In genomic region chr10:99234739-99235468, GRCh38 we compare ENCODE assay signal across 9 cellular contexts. TPM values are rescaled to one million over a fixed set of nuclear protein-coding genes. Genes with fewer than 3 reads are reported as not detected.
DNase-seq lines count a peak whose midpoint lies in the region; ATAC-seq, FAIRE-seq and TF ChIP-seq lines count a peak whose summit lies in the region.
"Had no signal": no experiment of that assay in that cellular context is flagged by ENCODE, and none has a peak within 500 bp of the region (broad histone marks: within the 10 kb centered on the region; RNA-seq: fewer than 3 reads in every experiment).

No MANE protein-coding gene starts in this region.

- H3K36me3 Mint-ChIP-seq in activated naive CD4-positive, alpha-beta T cell treated with anti-CD3 and anti-CD28 coated beads for 36 hours (ENCODE audit: low read depth) = no peaks in the 10 kb centered on the region
- H3K36me3 Mint-ChIP-seq in type B pancreatic cell = peaks cover 4% of the 10 kb centered on the region

- peaks cover 64% of the 10 kb centered on the region for H3K27me3 Mint-ChIP-seq in activated naive CD4-positive, alpha-beta T cell treated with anti-CD3 and anti-CD28 coated beads for 36 hours (ENCODE audit: low read depth)
- peaks cover 89% of the 10 kb centered on the region for H3K27me3 Mint-ChIP-seq in type B pancreatic cell

- H3K4me3 Mint-ChIP-seq in activated naive CD4-positive, alpha-beta T cell treated with anti-CD3 and anti-CD28 coated beads for 36 hours = peak overlapping the region; percentile 65
- H3K4me3 Mint-ChIP-seq in type B pancreatic cell = peak overlapping the region; percentile 82

- peaks cover 0 to 12% of the 10 kb centered on the region in 2 experiments; a peak in 2 of 5 replicates for H3K4me1 ChIP-seq in K562 (replicated peaks in 1 of 2; ENCODE audit: control insufficient read depth in 2 of 2, insufficient read depth in 2 of 2, low read length in 2 of 2)
- peaks cover 39% of the 10 kb centered on the region for H3K4me1 ChIP-seq in lower lobe of right lung

- H3K9ac ChIP-seq in K562 (ENCODE audit: insufficient read depth in 1 of 2, low read depth in 2 of 2, low read length in 2 of 2) = no peak overlapping the region

- intact Hi-C loops in activated naive CD4-positive, alpha-beta T cell treated with anti-CD3 and anti-CD28 coated beads for 36 hours (cut with micrococcal nuclease) = no loop called here
- intact Hi-C loops in K562 (cut with micrococcal nuclease) = no loop called here
- intact Hi-C loops in lower lobe of right lung (cut with DNase I) = no loop called here

- POLR2A ChIA-PET in K562 (lab: Yijun Ruan, JAX) = no interaction called here

- no peak for TF ChIP-seq EP300 in K562 (IDR thresholded peaks at IDR 0.05; ENCODE audit: low read length)

- ATAC-seq in K562 (no peak), lower lobe of right lung (no peak), HG03457 (IDR thresholded peaks at IDR 0.05; ENCODE audit: unreplicated experiment) (no peak)

- no peak for TF ChIP-seq POLR2A in K562 (conservative IDR thresholded peaks at IDR 0.05)

- in situ Hi-C loops in K562 (cut with MboI) = no loop called here

- H3K79me2 ChIP-seq in K562 (ENCODE audit: control insufficient read depth, insufficient read depth, low read length) = no peaks in the 10 kb centered on the region

- H4K20me1 ChIP-seq in K562 (replicated peaks; ENCODE audit: control insufficient read depth, insufficient read depth, low read length) = no peaks in the 10 kb centered on the region

- H3K27me3 ChIP-seq in K562 (ENCODE audit: control insufficient read depth in 2 of 2, insufficient read depth in 2 of 2, low read length in 2 of 2) (peaks cover 14 to 45% of the 10 kb centered on the region in 2 experiments; a peak in 3 of 5 replicates), lower lobe of right lung (ENCODE audit: low read depth) (peaks cover 83% of the 10 kb centered on the region)

- BruUV-seq in K562 (replicated peaks; lab: Mats Ljungman, UMichigan) = no TSS peak

- H3K36me3 ChIP-seq in K562 (ENCODE audit: control insufficient read depth, insufficient read depth, low read length) = no peaks in the 10 kb centered on the region
- no peaks in the 10 kb centered on the region for H3K36me3 ChIP-seq in lower lobe of right lung

- no peaks in the 10 kb centered on the region for H3K9me3 Mint-ChIP-seq in activated naive CD4-positive, alpha-beta T cell treated with anti-CD3 and anti-CD28 coated beads for 36 hours
- no peaks in the 10 kb centered on the region for H3K9me3 Mint-ChIP-seq in type B pancreatic cell

- TF ChIP-seq RAD21 in K562 (CRISPR knock-in tag; conservative IDR thresholded peaks at IDR 0.05 in 1 of 2, IDR thresholded peaks at IDR 0.05 in 1 of 2) = no peak

- H3K9me3 ChIP-seq in K562 (replicated peaks; ENCODE audit: control insufficient read depth, insufficient read depth, low read depth, low read length) (no peaks in the 10 kb centered on the region), lower lobe of right lung (no peaks in the 10 kb centered on the region)

- DNase-seq in activated naive CD4-positive, alpha-beta T cell treated with anti-CD3 and anti-CD28 coated beads for 36 hours = no peak
- no peak for DNase-seq in activated naive CD4-positive, alpha-beta T cell treated with Interleukin-2 at 50 U/mL for 16 hours
- DNase-seq in K562 (ENCODE audit: extremely low read depth in 1 of 4, low spot score in 3 of 4) (no peak), lower lobe of right lung (no peak), type B pancreatic cell (ENCODE audit: extremely low spot score, unreplicated experiment) (no peak), NCI-H187 (lab: John Stamatoyannopoulos, UW) (no peak), cerebellar nuclear complex (lab: John Stamatoyannopoulos, UW) (no peak)

- TF ChIP-seq CTCF in K562 (IDR thresholded peaks at IDR 0.05 in 2 of 3, conservative IDR thresholded peaks at IDR 0.05 in 1 of 3; ENCODE audit: insufficient read depth in 2 of 3, low read depth in 1 of 3, low read length in 3 of 3) (no peak), lower lobe of right lung (IDR thresholded peaks at IDR 0.05) (no peak), type B pancreatic cell (conservative IDR thresholded peaks at IDR 0.05) (no peak)

- H3K4me3 ChIP-seq in K562 = no peak overlapping the region
- H3K4me3 ChIP-seq in lower lobe of right lung = peak overlapping the region; percentile 55

- no peak for FAIRE-seq in K562 (lab: Jason Lieb, UNC)
- FAIRE-seq: colon had no signal

- H2AFZ ChIP-seq in K562 (ENCODE audit: low read depth, low read length) = peak overlapping the region; percentile 45; the same call in 1 of the 2 replicates

- H3K4me1 Mint-ChIP-seq in activated naive CD4-positive, alpha-beta T cell treated with anti-CD3 and anti-CD28 coated beads for 36 hours (ENCODE audit: low read depth) = peaks cover 25% of the 10 kb centered on the region
- H3K4me1 Mint-ChIP-seq in type B pancreatic cell (ENCODE audit: unreplicated experiment) = peaks cover 17% of the 10 kb centered on the region

- H3K9me1 ChIP-seq in K562 (ENCODE audit: control insufficient read depth, insufficient read depth, low read length) = no peaks in the 10 kb centered on the region

- CTCF ChIA-PET in activated naive CD4-positive, alpha-beta T cell treated with anti-CD3 and anti-CD28 coated beads for 36 hours (lab: Charles Lee) = interaction anchor here (1.0 to 2.1 kb wide), 2 partner anchors 10 to 12 kb away, joined by 3 to 8 read pairs; no protein-coding TSS in a partner anchor
- CTCF ChIA-PET in K562 (lab: Yijun Ruan, JAX; ENCODE audit: low intra/inter-chr PET ratio) = no interaction called here

- H3K27ac Mint-ChIP-seq in activated naive CD4-positive, alpha-beta T cell treated with anti-CD3 and anti-CD28 coated beads for 36 hours = no peak overlapping the region
- H3K27ac Mint-ChIP-seq in type B pancreatic cell = peak overlapping the region; percentile 10

- no peak overlapping the region for H3K4me2 ChIP-seq in K562 (ENCODE audit: insufficient read depth, low read length)

- under 1% methylated on average over 13 of the region's 17 CpGs for WGBS in K562 (ENCODE audit: insufficient coverage, low coverage, missing lambda C conversion rate)

- no peak overlapping the region for H3K27ac ChIP-seq in K562 (ENCODE audit: extremely low read depth, low read depth, low read length)
- no peak overlapping the region for H3K27ac ChIP-seq in lower lobe of right lung

TF ChIP-seq in K562, 482 proteins besides CTCF, POLR2A, EP300 and RAD21 (continues in another document):
- no peak for TF ChIP-seq CHD4 (IDR thresholded peaks at IDR 0.05; ENCODE audit: insufficient read depth, insufficient replicate concordance, low read depth, low read length, poor library complexity, severe bottlenecking)
- TF ChIP-seq CBX1 (IDR thresholded peaks at IDR 0.05; ENCODE audit: low read depth) = no peak
- no peak for TF ChIP-seq ZNF561 (CRISPR knock-in tag; conservative IDR thresholded peaks at IDR 0.05)
- TF ChIP-seq TFE3 (CRISPR knock-in tag; IDR thresholded peaks at IDR 0.05) = no peak
- no peak for TF ChIP-seq KAT8 (IDR thresholded peaks at IDR 0.05; ENCODE audit: low read depth)
- TF ChIP-seq ZNF77 (CRISPR knock-in tag; IDR thresholded peaks at IDR 0.05) = no peak
- TF ChIP-seq ZZZ3 (IDR thresholded peaks at IDR 0.05) = no peak
- no peak for TF ChIP-seq ZNF175 (CRISPR knock-in tag; IDR thresholded peaks at IDR 0.05; ENCODE audit: low read depth)
- no peak for TF ChIP-seq PHB (CRISPR knock-in tag; IDR thresholded peaks at IDR 0.05)
- no peak for TF ChIP-seq NR1H2 (CRISPR knock-in tag; IDR thresholded peaks at IDR 0.05)
- no peak for TF ChIP-seq TFAM (CRISPR knock-in tag; conservative IDR thresholded peaks at IDR 0.05)
- no peak for TF ChIP-seq ZFX (CRISPR knock-in tag; IDR thresholded peaks at IDR 0.05)

RNA-seq across cellular contexts. Expression of gene HPSE2, which starts 0.7 kb away (rescaled TPM):
- not detected for total RNA-seq in activated naive CD4-positive, alpha-beta T cell treated with anti-CD3 and anti-CD28 coated beads for 36 hours
- 0.19 TPM in 1 of 2 replicates, not detected in the other for total RNA-seq in K562 (2011; cell fraction: chromatin; rRNA removed; ENCODE audit: low replicate concordance)
- not detected in 2 replicates for total RNA-seq in K562 (2011; cell fraction: nucleolus; rRNA removed)
- 0.15 TPM in 1 of 2 replicates, not detected in the other for total RNA-seq in K562 (2011; cell fraction: nucleoplasm; rRNA removed)
- total RNA-seq in K562 (2014; rRNA removed) (0.04 TPM in 1 of 2 replicates, not detected in the other), K562 (2014; rRNA removed; fragmentation: Illumina TruSeq; extraction: Trizol) (0.03 and 0.04 TPM in 2 replicates), K562 (2015; rRNA removed; fragmentation: Illumina TruSeq; extraction: Trizol) (0.07 and 0.08 TPM in 2 replicates), K562 (2021) (0.16 TPM in 1 of 2 replicates, not detected in the other), lower lobe of right lung (0.77 TPM), type B pancreatic cell (ENCODE audit: low replicate concordance) (0.10 and 19.8 TPM in 2 replicates)
- polyA plus RNA-seq in K562 (2011; rRNA removed) (0.04 and 0.10 TPM in 2 replicates), K562 (2014; fragmentation: Illumina TruSeq; extraction: Trizol) (0.04 TPM in 2 replicates), K562 (2014; fragmentation: Nextera tagmentation; extraction: Ambion mirVana) (under 1 TPM; 0.03 to 0.04 TPM), K562 (2014; rRNA removed) (0.03 TPM in 1 of 2 replicates, not detected in the other)
- polyA plus RNA-seq in K562 (2011; cell fraction: cytosol; rRNA removed) = 0.07 TPM in 1 of 2 replicates, not detected in the other
- 0.07 and 0.10 TPM in 2 replicates for polyA plus RNA-seq in K562 (2011; cell fraction: nucleus; rRNA removed)
- 0.10 TPM in 1 of 2 replicates, not detected in the other for polyA plus RNA-seq in K562 (2012)
- polyA minus RNA-seq in K562 (2011; rRNA and poly(A)+ RNA removed) = 0.03 and 0.07 TPM in 2 replicates
- not detected in 2 replicates for polyA minus RNA-seq in K562 (2011; cell fraction: cytosol; rRNA and poly(A)+ RNA removed)
- under 0.01 and 0.11 TPM in 2 replicates for polyA minus RNA-seq in K562 (2011; cell fraction: nucleus; rRNA and poly(A)+ RNA removed)
